ENCODE assay signal across 33 cellular contexts in genomic region chr3:84224262-84224661, GRCh38.
"Had no signal": no experiment of that assay in that cellular context is flagged by ENCODE, and none has a peak within 500 bp of the region (broad histone marks: within the 10 kb centered on the region; RNA-seq: fewer than 3 reads in every experiment).

No MANE protein-coding gene starts in this region.

- H3K27ac ChIP-seq: dorsolateral prefrontal cortex, epithelial cell of prostate, gastrocnemius medialis, heart left ventricle, hepatocyte, left lung, neutrophil, parathyroid adenoma, prostate gland, right atrium auricular region, suprapubic skin, transverse colon, upper lobe of right lung, vagina had no signal

- H3K27me3 ChIP-seq: dorsolateral prefrontal cortex, gastrocnemius medialis, heart left ventricle, hepatocyte, left lung, neutrophil, right atrium auricular region, suprapubic skin, transverse colon, upper lobe of right lung, vagina had no signal

- H3K36me3 Mint-ChIP-seq: mesothelial cell of epicardium, naive B cell had no signal

- H3K4me3 ChIP-seq: dorsolateral prefrontal cortex, gastrocnemius medialis, heart left ventricle, hepatocyte, left lung, mucosa of descending colon, prostate gland, right atrium auricular region, smooth muscle cell, suprapubic skin, transverse colon, upper lobe of right lung, vagina had no signal

- H3K27me3 Mint-ChIP-seq: naive B cell; natural killer cell treated with Interleukin-12 subunit alpha and Interleukin-12 subunit beta and Interleukin-15 and Interleukin-18, amount 100 ng/mL, for 72 hours; stimulated activated naive CD8-positive, alpha-beta T cell treated with anti-CD3 and anti-CD28 coated beads, Interleukin-15, amount 100 ng/mL, for 72 hours had no signal

- FAIRE-seq: islet of Langerhans had no signal

- H3K4me3 Mint-ChIP-seq: mesothelial cell of epicardium; naive B cell; natural killer cell treated with Interleukin-12 subunit alpha and Interleukin-12 subunit beta and Interleukin-15 and Interleukin-18, amount 100 ng/mL, for 72 hours; neural crest cell; stimulated activated naive CD8-positive, alpha-beta T cell treated with anti-CD3 and anti-CD28 coated beads, Interleukin-15, amount 100 ng/mL, for 72 hours had no signal

- ATAC-seq: esophagus mucosa; gastrocnemius medialis; heart left ventricle; left cardiac atrium; left lung; mucosa of descending colon; natural killer cell treated with Interleukin-12 subunit alpha and Interleukin-12 subunit beta and Interleukin-15 and Interleukin-18, amount 100 ng/mL, for 72 hours; sciatic nerve; stimulated activated naive CD8-positive, alpha-beta T cell treated with anti-CD3 and anti-CD28 coated beads, Interleukin-15, amount 100 ng/mL, for 72 hours; upper lobe of right lung had no signal

- H3K4me1 ChIP-seq: gastrocnemius medialis, heart left ventricle, left lung, parathyroid adenoma, prostate gland, right atrium auricular region, suprapubic skin, transverse colon, upper lobe of right lung, vagina had no signal

- H3K4me1 Mint-ChIP-seq: mesothelial cell of epicardium; naive B cell; stimulated activated naive CD8-positive, alpha-beta T cell treated with anti-CD3 and anti-CD28 coated beads, Interleukin-15, amount 100 ng/mL, for 72 hours had no signal

- H3K36me3 ChIP-seq: gastrocnemius medialis, heart left ventricle, left lung, neutrophil, prostate gland, right atrium auricular region, suprapubic skin, transverse colon, upper lobe of right lung, vagina had no signal

- DNase-seq: dorsolateral prefrontal cortex; effector CD4-positive, alpha-beta T cell; foreskin fibroblast; gastrocnemius medialis; heart left ventricle; left cardiac atrium; left lung; mesenchymal stem cell; mucosa of descending colon; naive B cell; stimulated activated CD4-positive, alpha-beta T cell treated with anti-CD3 and anti-CD28 coated beads, Interleukin-12 subunit alpha, Interleukin-12 subunit beta, amount 100 ng/mL, for 4 hours; stimulated activated CD4-positive, alpha-beta T cell treated with anti-CD3 and anti-CD28 coated beads, Interleukin-1b, Interleukin-23, amount 100 ng/mL, for 48 hours; stimulated activated CD4-positive, alpha-beta T cell treated with anti-CD3 and anti-CD28 coated beads, Interleukin-4, amount 100 ng/mL, for 1 hour; stimulated activated CD8-positive, alpha-beta memory T cell treated with anti-CD3 and anti-CD28 coated beads, Interleukin-4, amount 100 ng/mL, for 48 hours; stimulated activated naive CD4-positive, alpha-beta T cell; stimulated activated naive CD8-positive, alpha-beta T cell treated with anti-CD3 and anti-CD28 coated beads, Interleukin-15, amount 100 ng/mL, for 72 hours; transverse colon; upper lobe of right lung had no signal

- H3K27ac Mint-ChIP-seq: mesothelial cell of epicardium; naive B cell; natural killer cell treated with Interleukin-12 subunit alpha and Interleukin-12 subunit beta and Interleukin-15 and Interleukin-18, amount 100 ng/mL, for 72 hours; stimulated activated naive CD8-positive, alpha-beta T cell treated with anti-CD3 and anti-CD28 coated beads, Interleukin-15, amount 100 ng/mL, for 72 hours had no signal

- H3K9ac ChIP-seq: parathyroid adenoma had no signal

- H3K9me3 ChIP-seq: gastrocnemius medialis, prostate gland, upper lobe of right lung, vagina had no signal
